ENCODE assay signal across 1 cellular context in genomic region chr17:68019675-68020450, GRCh38.
TF ChIP-seq lines count a peak whose summit lies in the region.

No MANE protein-coding gene starts in this region.

TF ChIP-seq in K562, 482 proteins besides CTCF, POLR2A, EP300 and RAD21 (continued from another document and continues in another):
- TF ChIP-seq HDGF (IDR thresholded peaks at IDR 0.05) (no peak), MEF2D (tag; conservative IDR thresholded peaks at IDR 0.05; ENCODE audit: low read depth) (0 out of 2 replicates have a peak, but pooled peaks have one; percentile 44), CAMTA2 (CRISPR knock-in tag; conservative IDR thresholded peaks at IDR 0.05) (no peak), ZNF592 (IDR thresholded peaks at IDR 0.05) (peak; percentile 93), ZNF311 (CRISPR knock-in tag; IDR thresholded peaks at IDR 0.05) (no peak), ZNF24 (IDR thresholded peaks at IDR 0.05) (no peak; the same call in 1 of the 2 replicates), CTBP1 (IDR thresholded peaks at IDR 0.05; ENCODE audit: borderline replicate concordance) (peak; percentile 99), TGIF2 (CRISPR knock-in tag; IDR thresholded peaks at IDR 0.05) (no peak; the same call in 1 of the 2 replicates), ATF4 (CRISPR knock-in tag; IDR thresholded peaks at IDR 0.05) (no peak), ZNF280B (CRISPR knock-in tag; IDR thresholded peaks at IDR 0.05) (no peak), TOE1 (IDR thresholded peaks at IDR 0.05; ENCODE audit: borderline replicate concordance) (peak; percentile 76), TOE1 (CRISPR knock-in tag; IDR thresholded peaks at IDR 0.05; ENCODE audit: borderline replicate concordance, low read depth) (no peak), PURB (CRISPR knock-in tag; IDR thresholded peaks at IDR 0.05; ENCODE audit: low read depth) (no peak), BRF2 (IDR thresholded peaks at IDR 0.05; ENCODE audit: borderline replicate concordance, insufficient read depth, insufficient read length) (no peak), MTA2 (IDR thresholded peaks at IDR 0.05; ENCODE audit: low read depth) (no peak), MTA1 (IDR thresholded peaks at IDR 0.05; ENCODE audit: borderline replicate concordance) (peak; percentile 77), MCM3 (IDR thresholded peaks at IDR 0.05) (no peak), ZSCAN29 (IDR thresholded peaks at IDR 0.05) (peak; percentile 63; the same call in 1 of the 2 replicates), CBFA2T3 (IDR thresholded peaks at IDR 0.05) (peak; percentile 50), ZNF224 (CRISPR knock-in tag; IDR thresholded peaks at IDR 0.05) (no peak), THAP7 (CRISPR knock-in tag; IDR thresholded peaks at IDR 0.05) (no peak), ZNF140 (CRISPR knock-in tag; IDR thresholded peaks at IDR 0.05) (no peak), ELK3 (CRISPR knock-in tag; IDR thresholded peaks at IDR 0.05) (no peak), ZNF277 (CRISPR knock-in tag; IDR thresholded peaks at IDR 0.05; ENCODE audit: borderline replicate concordance) (no peak), ZNF197 (CRISPR knock-in tag; IDR thresholded peaks at IDR 0.05; ENCODE audit: low read depth) (0 out of 2 replicates have a peak, but pooled peaks have one; percentile 54), RHOXF2B (CRISPR knock-in tag; conservative IDR thresholded peaks at IDR 0.05) (no peak), MAX (CRISPR knock-in tag; IDR thresholded peaks at IDR 0.05) (peak; percentile 93), MYNN (IDR thresholded peaks at IDR 0.05) (peak; percentile 32; the same call in 1 of the 2 replicates), MYNN (CRISPR knock-in tag; IDR thresholded peaks at IDR 0.05) (no peak), ZBTB33 (CRISPR knock-in tag; IDR thresholded peaks at IDR 0.05) (peak; percentile 82), SETDB1 (IDR thresholded peaks at IDR 0.05; ENCODE audit: low read length) (peak; percentile 91), MITF (IDR thresholded peaks at IDR 0.05) (no peak; the same call in 1 of the 2 replicates), KLF6 (CRISPR knock-in tag; IDR thresholded peaks at IDR 0.05; ENCODE audit: borderline replicate concordance) (no peak), RBFOX2 (IDR thresholded peaks at IDR 0.05; ENCODE audit: low read depth, low read length) (peak; percentile 97), NEUROD1 (IDR thresholded peaks at IDR 0.05; ENCODE audit: borderline replicate concordance, low read depth, low read length, partially characterized antibody) (peak; percentile 72), ZFP36 (IDR thresholded peaks at IDR 0.05; ENCODE audit: low read depth, low read length, partially characterized antibody) (no peak), ZBTB49 (CRISPR knock-in tag; IDR thresholded peaks at IDR 0.05; ENCODE audit: borderline replicate concordance) (no peak), HNRNPL (IDR thresholded peaks at IDR 0.05; ENCODE audit: low read depth, low read length) (no peak), MCM7 (IDR thresholded peaks at IDR 0.05) (no peak), MLLT1 (IDR thresholded peaks at IDR 0.05) (peak; percentile 11 to 77; a peak in 2 of 4 replicates), NRF1 (conservative IDR thresholded peaks at IDR 0.05 in 1 of 2, IDR thresholded peaks at IDR 0.05 in 1 of 2) (peak; percentile 94 to 95), HDAC8 (tag; IDR thresholded peaks at IDR 0.05) (no peak; the same call in none of the 2 replicates), STAT5B (CRISPR knock-in tag; IDR thresholded peaks at IDR 0.05) (no peak)
